ENCODE assay signal across 8 cellular contexts in genomic region chr3:14145236-14145635, GRCh38. TPM values are rescaled to one million over a fixed set of nuclear protein-coding genes. Genes with fewer than 3 reads are reported as not detected.
A peak's percentile ranks its signal among the peaks of the same experiment; 100 is the strongest.
DNase-seq lines count a peak whose midpoint lies in the region; ATAC-seq and TF ChIP-seq lines count a peak whose summit lies in the region.

No MANE protein-coding gene starts in this region.

- no peak for DNase-seq in activated CD4-positive, alpha-beta T cell treated with anti-CD3 and anti-CD28 coated beads for 36 hours
- no peak for DNase-seq in activated CD4-positive, alpha-beta T cell treated with anti-CD3 and anti-CD28 coated beads for 4 hours
- DNase-seq in adrenal gland (peak in 1 of 7 donors; percentile 58), left lung (peak in 1 of 2 donors; percentile 36), thoracic aorta (ENCODE audit: low spot score) (no peak)

- H3K9me3 ChIP-seq in adrenal gland (replicated peaks in 1 of 3) (no peaks in the 10 kb centered on the region), left lung (no peaks in the 10 kb centered on the region), thoracic aorta (no peaks in the 10 kb centered on the region)

- intact Hi-C loops in activated CD4-positive, alpha-beta T cell treated with anti-CD3 and anti-CD28 coated beads for 36 hours (cut with DNase I, micrococcal nuclease), result loop anchor here (2.0 to 10.0 kb wide), 2 partner anchors 260 to 954 kb away; partner anchors contain the start of genes RBSN (in 1 of the 2) and SLC6A6 (in 1 of the 2)
- intact Hi-C loops in adrenal gland (cut with DNase I) (no loop called here), left lung (cut with DNase I) (loop anchor here in 1 of 2 donors (2.0 kb wide), 1 partner anchor 34 kb away; the partner anchor contains the start of genes LSM3 and XPC)

- H3K4me3 Mint-ChIP-seq in activated CD4-positive, alpha-beta T cell treated with anti-CD3 and anti-CD28 coated beads for 36 hours, result no peak overlapping the region

- peak overlapping the region in 1 of 4 donors; percentile 28 for H3K4me3 ChIP-seq in adrenal gland
- H3K4me3 ChIP-seq in left lung, result peak overlapping the region in 1 of 2 donors; percentile 21
- H3K4me3 ChIP-seq in thoracic aorta, result peak overlapping the region; percentile 61

- POLR2A ChIA-PET in activated CD4-positive, alpha-beta T cell treated with anti-CD3 and anti-CD28 coated beads for 36 hours (lab: Charles Lee), result interaction anchor here (0.9 to 1.3 kb wide), 3 partner anchors 20 to 33 kb away, joined by 3 to 7 read pairs (median 4); partner anchors contain the start of genes CHCHD4, LSM3, TMEM43 and XPC

- TF ChIP-seq POLR2A in adrenal gland (IDR thresholded peaks at IDR 0.05), result no peak

- 87 to 95% (median 92%) methylated on average over 9 of the region's 9 CpGs for WGBS in adrenal gland, 4 donors

- H3K4me1 ChIP-seq in adrenal gland (replicated peaks in 1 of 2) (peaks cover 30 to 42% of the 10 kb centered on the region in 2 donors), left lung (peaks cover 25 to 41% of the 10 kb centered on the region in 2 donors), thoracic aorta (ENCODE audit: control insufficient read depth in 1 of 2, low read depth in 2 of 2) (peaks cover 53 to 77% of the 10 kb centered on the region in 2 donors)

- no peaks in the 10 kb centered on the region for H3K27me3 ChIP-seq in adrenal gland
- no peaks in the 10 kb centered on the region for H3K27me3 ChIP-seq in left lung
- H3K27me3 ChIP-seq in thoracic aorta (replicated peaks; ENCODE audit: insufficient read depth), result no peaks in the 10 kb centered on the region

- peaks cover 40% of the 10 kb centered on the region for H3K36me3 Mint-ChIP-seq in activated CD4-positive, alpha-beta T cell treated with anti-CD3 and anti-CD28 coated beads for 36 hours (ENCODE audit: low read depth)

- no peaks in the 10 kb centered on the region for H3K9me3 Mint-ChIP-seq in activated CD4-positive, alpha-beta T cell treated with anti-CD3 and anti-CD28 coated beads for 36 hours (ENCODE audit: low read depth)

- peaks cover 55% of the 10 kb centered on the region for H3K4me1 Mint-ChIP-seq in activated CD4-positive, alpha-beta T cell treated with anti-CD3 and anti-CD28 coated beads for 36 hours

- CTCF ChIA-PET in activated CD4-positive, alpha-beta T cell treated with anti-CD3 and anti-CD28 coated beads for 36 hours (lab: Charles Lee), result interaction anchor here (0.7 to 1.6 kb wide), 2 partner anchors 14 to 77 kb away, joined by 3 read pairs; no protein-coding TSS in a partner anchor

- H3K27ac Mint-ChIP-seq in activated CD4-positive, alpha-beta T cell treated with anti-CD3 and anti-CD28 coated beads for 36 hours, result peak overlapping the region; percentile 85

- no peaks in the 10 kb centered on the region for H3K27me3 Mint-ChIP-seq in activated CD4-positive, alpha-beta T cell treated with anti-CD3 and anti-CD28 coated beads for 36 hours

- peaks cover 0 to 46% of the 10 kb centered on the region in 2 donors for H3K36me3 ChIP-seq in adrenal gland (replicated peaks in 1 of 2)
- peaks cover 0 to 64% of the 10 kb centered on the region in 2 donors for H3K36me3 ChIP-seq in left lung
- H3K36me3 ChIP-seq in thoracic aorta, result peaks cover 9% of the 10 kb centered on the region

- no peak for TF ChIP-seq CTCF in adrenal gland (IDR thresholded peaks at IDR 0.05)
- TF ChIP-seq CTCF in left lung (IDR thresholded peaks at IDR 0.05), result no peak
- no peak for TF ChIP-seq CTCF in thoracic aorta (IDR thresholded peaks at IDR 0.05)

- ATAC-seq in activated CD4-positive, alpha-beta T cell treated with anti-CD3 and anti-CD28 coated beads for 36 hours, result no peak
- ATAC-seq in left lung (peak; percentile 6), thoracic aorta (ENCODE audit: insufficient number of reproducible peaks, low FRiP score, low read depth) (no peak), GM21526 (IDR thresholded peaks at IDR 0.05; ENCODE audit: low FRiP score, unreplicated experiment) (no peak), HG02970 (IDR thresholded peaks at IDR 0.05; ENCODE audit: low FRiP score, unreplicated experiment) (no peak), HG02938 (IDR thresholded peaks at IDR 0.05; ENCODE audit: unreplicated experiment) (no peak)

- H3K27ac ChIP-seq in adrenal gland, result peak overlapping the region; percentile 22 to 91 (median 84)
- peak overlapping the region; percentile 92 to 99 for H3K27ac ChIP-seq in left lung
- H3K27ac ChIP-seq in thoracic aorta, result peak overlapping the region; percentile 94 to 98

RNA-seq across cellular contexts. Expression of gene TMEM43, which starts 20.4 kb away (rescaled TPM):
- 10 to 100 TPM; 28.3 to 28.5 TPM for total RNA-seq in activated CD4-positive, alpha-beta T cell treated with anti-CD3 and anti-CD28 coated beads for 36 hours
- total RNA-seq in adrenal gland (10 to 100 TPM; 52.4 to 79.1 (median 59.1) TPM), left lung (100 to 1,000 TPM in 1 of 2 donors, 10 to 100 TPM in 1; 82.3 to 104 TPM), thoracic aorta (100 to 1,000 TPM; 161 to 195 TPM)
- polyA plus RNA-seq in adrenal gland, result 10 to 100 TPM; 40.0 to 50.4 (median 41.5) TPM

RNA-seq across cellular contexts. Expression of gene CHCHD4, which starts 20.6 kb away (rescaled TPM):
- 10 to 100 TPM; 23.3 TPM for total RNA-seq in activated CD4-positive, alpha-beta T cell treated with anti-CD3 and anti-CD28 coated beads for 36 hours
- total RNA-seq in adrenal gland (10 to 100 TPM; 10.2 to 25.2 (median 17.6) TPM), left lung (10 to 100 TPM in 1 of 2 donors, 1 to 10 TPM in 1; 9.6 to 13.6 TPM), thoracic aorta (1 to 10 TPM; 6.6 to 7.5 TPM)
- polyA plus RNA-seq in adrenal gland, result 10 to 100 TPM; 10.1 to 39.0 (median 11.7) TPM

RNA-seq across cellular contexts. Expression of gene XPC, which starts 33.2 kb away (rescaled TPM):
- total RNA-seq in activated CD4-positive, alpha-beta T cell treated with anti-CD3 and anti-CD28 coated beads for 36 hours, result 10 to 100 TPM; 24.3 to 24.7 TPM
- total RNA-seq in adrenal gland, result 10 to 100 TPM; 15.6 to 66.5 (median 34.7) TPM
- 10 to 100 TPM; 20.4 to 30.7 (median 21.2) TPM for polyA plus RNA-seq in adrenal gland
- total RNA-seq in left lung, result 10 to 100 TPM; 23.9 to 31.8 TPM
- 10 to 100 TPM; 49.2 to 57.1 TPM for total RNA-seq in thoracic aorta

RNA-seq across cellular contexts. Expression of gene LSM3, which starts 33.4 kb away (rescaled TPM):
- total RNA-seq in activated CD4-positive, alpha-beta T cell treated with anti-CD3 and anti-CD28 coated beads for 36 hours, result 10 to 100 TPM; 23.0 to 30.2 TPM
- 10 to 100 TPM in 3 of 8 donors, 1 to 10 TPM in 5; 5.8 to 13.8 (median 9.5) TPM for total RNA-seq in adrenal gland
- 10 to 100 TPM in 1 of 3 donors, 1 to 10 TPM in 2; 4.1 to 25.8 (median 6.1) TPM for polyA plus RNA-seq in adrenal gland
- total RNA-seq in left lung, result 10 to 100 TPM; 10.6 to 11.1 TPM
- 1 to 10 TPM; 4.9 TPM for total RNA-seq in thoracic aorta

Comparison
In these comparisons a context has a peak if more than half of its experiments do, and no peak if none do; other contexts are left out.
1. intact Hi-C loops: an anchor here in activated CD4-positive, alpha-beta T cell treated with anti-CD3 and anti-CD28 coated beads for 36 hours (2.0 to 10.0 kb wide); none called in adrenal gland.